ENCODE assay signal across 9 cellular contexts in the genomic region with DNA sequence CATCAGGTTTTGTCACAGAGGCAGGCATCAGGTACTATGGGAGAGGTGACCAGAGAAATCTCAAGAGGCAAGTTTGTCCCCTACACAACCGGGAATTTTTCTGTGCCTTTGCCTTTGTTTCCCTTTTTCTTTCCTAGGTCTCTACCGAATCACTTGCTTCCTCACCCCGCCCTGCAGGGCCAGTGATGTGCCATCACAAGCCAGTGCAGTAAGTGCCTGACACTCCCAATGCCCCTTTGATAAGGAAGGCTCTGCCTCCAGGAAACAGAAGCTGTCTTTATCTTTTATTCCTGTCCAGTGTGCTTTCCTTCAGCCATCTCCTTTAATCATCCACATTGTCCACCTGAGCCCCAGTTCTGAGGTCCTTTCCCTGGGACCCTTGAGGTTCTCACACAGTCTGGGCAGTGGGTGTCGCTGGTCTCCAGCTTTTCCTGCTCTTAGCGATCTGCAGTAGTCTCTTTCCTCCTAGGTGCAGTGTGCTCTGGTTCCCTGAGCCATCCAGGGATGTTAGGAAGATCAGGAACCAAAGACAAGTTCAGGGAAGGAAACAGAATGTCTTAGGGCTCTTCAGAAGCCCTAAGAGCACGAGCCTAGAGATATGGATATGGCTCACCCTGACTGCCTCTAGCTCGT. TPM values are rescaled to one million over a fixed set of nuclear protein-coding genes. Genes with fewer than 3 reads are reported as not detected.
A peak's percentile ranks its signal among the peaks of the same experiment; 100 is the strongest.
DNase-seq lines count a peak whose midpoint lies in the region; ATAC-seq, FAIRE-seq and TF ChIP-seq lines count a peak whose summit lies in the region.
"Had no signal": no experiment of that assay in that cellular context is flagged by ENCODE, and none has a peak within 500 bp of the region (broad histone marks: within the 10 kb centered on the region; RNA-seq: fewer than 3 reads in every experiment).

No MANE protein-coding gene starts in this region.

- peak; percentile 69 for ATAC-seq in thoracic aorta (ENCODE audit: insufficient number of reproducible peaks, low FRiP score, low read depth)
- ATAC-seq in HG03175 (IDR thresholded peaks at IDR 0.05; ENCODE audit: unreplicated experiment): no peak
- no peak for ATAC-seq in GM18868 (IDR thresholded peaks at IDR 0.05; ENCODE audit: unreplicated experiment)
- no peak for ATAC-seq in GM21528 (IDR thresholded peaks at IDR 0.05; ENCODE audit: low FRiP score, unreplicated experiment)

- DNase-seq in ELR (ENCODE audit: low read depth): peak; percentile 60
- peak; percentile 62 for DNase-seq in LoVo (ENCODE audit: low spot score)
- DNase-seq in amniotic epithelial cell (ENCODE audit: low read depth): peak; percentile 7
- DNase-seq in kidney: no peak
- DNase-seq in thoracic aorta (ENCODE audit: low spot score): no peak

- H3K4me1 ChIP-seq in kidney (ENCODE audit: control insufficient read depth in 1 of 2, insufficient read depth in 1 of 2, low read depth in 1 of 2, low read length in 2 of 2) (peaks cover 0 to 9% of the 10 kb centered on the region in 2 donors), thoracic aorta (ENCODE audit: control insufficient read depth in 1 of 2, low read depth in 2 of 2) (no peaks in the 10 kb centered on the region)
- H3K4me1 ChIP-seq: SJSA1 had no signal

- intact Hi-C loops in kidney (cut with DNase I): loop anchor here (5.0 kb wide), 1 partner anchor 163 kb away; no protein-coding TSS in a partner anchor

- no peak overlapping the region for H3K27ac ChIP-seq in kidney (ENCODE audit: low read depth in 2 of 2, low read length in 2 of 2)
- no peak overlapping the region for H3K27ac ChIP-seq in thoracic aorta
- H3K27ac ChIP-seq: SJSA1 had no signal

- H3K9me3 ChIP-seq in kidney (ENCODE audit: control insufficient read depth in 1 of 2, low read length in 2 of 2): no peaks in the 10 kb centered on the region
- no peaks in the 10 kb centered on the region for H3K9me3 ChIP-seq in thoracic aorta
- H3K9me3 ChIP-seq: SJSA1 had no signal

- TF ChIP-seq CTCF in kidney (IDR thresholded peaks at IDR 0.05; ENCODE audit: borderline replicate concordance, extremely low read depth, insufficient read depth): peak; percentile 61
- TF ChIP-seq CTCF in thoracic aorta (IDR thresholded peaks at IDR 0.05): peak; percentile 67

- H3K36me3 ChIP-seq in kidney (ENCODE audit: control insufficient read depth in 1 of 2, insufficient read depth in 2 of 2, low read length in 2 of 2) (no peaks in the 10 kb centered on the region), thoracic aorta (no peaks in the 10 kb centered on the region)
- H3K36me3 ChIP-seq: SJSA1 had no signal

- no peak overlapping the region for H3K4me3 ChIP-seq in kidney (ENCODE audit: low read length in 2 of 2)
- H3K4me3 ChIP-seq in thoracic aorta: no peak overlapping the region
- H3K4me3 ChIP-seq: SJSA1 had no signal

- no peak overlapping the region for H3K9ac ChIP-seq in kidney (ENCODE audit: low read length in 2 of 2)

- H3K27me3 ChIP-seq in thoracic aorta (replicated peaks; ENCODE audit: insufficient read depth): no peaks in the 10 kb centered on the region
- H3K27me3 ChIP-seq: SJSA1 had no signal

- FAIRE-seq in kidney (lab: Jason Lieb, UNC): no peak

RNA-seq across cellular contexts. Expression of a gene that starts 36.6 kb away (rescaled TPM):
- total RNA-seq in kidney: 28.3 TPM
- 36.4 TPM for polyA plus RNA-seq in kidney (ENCODE audit: insufficient read depth, low read depth, low replicate concordance)
- 10 to 100 TPM; 49.7 to 51.7 TPM for total RNA-seq in thoracic aorta
- total RNA-seq: SJSA1 had no signal

RNA-seq across cellular contexts. Expression of a gene that starts 53.5 kb away (rescaled TPM):
- total RNA-seq in kidney (43.6 TPM), thoracic aorta (10 to 100 TPM; 10.8 to 11.4 TPM)
- polyA plus RNA-seq in kidney (ENCODE audit: insufficient read depth, low read depth, low replicate concordance): 37.7 TPM

Comparison
In these comparisons a context has a peak if more than half of its experiments do, and no peak if none do; other contexts are left out.
1. DNase-seq: peak in ELR (single experiment), LoVo (single experiment) and amniotic epithelial cell (single experiment); none in kidney (single experiment) and thoracic aorta (single experiment).